ENCODE assay signal across 19 cellular contexts in the genomic region with DNA sequence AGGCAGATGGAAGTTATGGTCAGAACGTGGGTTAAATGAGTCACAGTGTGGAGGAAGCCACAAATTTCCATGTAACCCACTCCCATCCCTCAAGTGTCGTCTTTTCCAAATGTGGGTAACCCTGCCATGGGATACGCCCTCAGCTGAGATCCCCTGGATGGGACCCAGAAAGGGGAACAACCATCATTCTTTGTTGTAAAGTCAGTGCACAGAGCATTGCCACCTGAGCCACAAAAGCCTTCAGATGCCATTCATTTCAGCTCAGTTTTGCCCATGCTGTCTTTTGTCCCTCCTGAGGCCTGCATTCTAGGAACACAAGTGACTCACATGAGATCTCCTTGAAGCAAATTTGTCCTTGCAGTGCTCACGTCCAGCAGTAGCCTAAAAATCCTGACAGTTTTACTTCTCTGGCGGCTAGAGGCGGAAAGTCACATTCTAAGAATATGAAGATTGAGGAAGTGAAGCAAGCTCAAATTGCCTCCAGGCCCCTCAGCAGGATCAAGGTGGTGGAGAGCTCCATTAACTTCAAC. TPM values are rescaled to one million over a fixed set of nuclear protein-coding genes. Genes with fewer than 3 reads are reported as not detected.
DNase-seq lines count a peak whose midpoint lies in the region; ATAC-seq and TF ChIP-seq lines count a peak whose summit lies in the region.
"Had no signal": no experiment of that assay in that cellular context is flagged by ENCODE, and none has a peak within 500 bp of the region (broad histone marks: within the 10 kb centered on the region; RNA-seq: fewer than 3 reads in every experiment).

No MANE protein-coding gene starts in this region.

- 59% methylated on average over 6 of the region's 6 CpGs for WGBS in hepatocyte (ENCODE audit: low lambda C conversion rate, missing lambda C conversion rate)

- H3K27me3 ChIP-seq in BJ (ENCODE audit: control insufficient read depth, insufficient read depth, low read length) (no peaks in the 10 kb centered on the region; the same call in 1 of the 2 replicates), hepatocyte (no peaks in the 10 kb centered on the region)
- H3K27me3 ChIP-seq: brain microvascular endothelial cell, ovary, suprapubic skin had no signal

- H3K4me3 Mint-ChIP-seq in activated T-cell treated with anti-CD3 and anti-CD28 coated beads, Interleukin-2, amount 50 U/mL, for 24 hours = no peak overlapping the region

- H3K4me3 ChIP-seq in BJ (ENCODE audit: low read depth, low read length) = no peak overlapping the region
- no peak overlapping the region for H3K4me3 ChIP-seq in hepatocyte
- H3K4me3 ChIP-seq: K562, ovary, suprapubic skin had no signal

- POLR2A ChIA-PET in BJ (lab: Charles Lee) = interaction anchor here (0.7 kb wide), 1 partner anchor 184 kb away, joined by 3 read pairs; the partner anchor contains the start of gene DYNC2H1

- peak; percentile 44 for DNase-seq in BJ (ENCODE audit: low read depth)
- DNase-seq in HT1080 (ENCODE audit: low read depth) = peak; percentile 49
- peak; percentile 47 for DNase-seq in SKM-1 (lab: John Stamatoyannopoulos, UW; ENCODE audit: unreplicated experiment)
- DNase-seq in hepatocyte (ENCODE audit: low spot score) = no peak
- DNase-seq in DMS53 treated with DMSO at 0.1 percent for 48 hours (lab: John Stamatoyannopoulos, UW; ENCODE audit: unreplicated experiment) = no peak
- DNase-seq in DMS 273 (lab: John Stamatoyannopoulos, UW; ENCODE audit: unreplicated experiment) = no peak
- DNase-seq in activated T-cell treated with anti-CD3 and anti-CD28 coated beads, Interleukin-2, amount 50 U/mL, for 24 hours = no peak
- DNase-seq: activated CD8-positive, alpha-beta memory T cell treated with anti-CD3 and anti-CD28 coated beads for 24 hours; activated gamma-delta T cell treated with Interleukin-2 at 50 U/mL for 16 hours; brain microvascular endothelial cell; DMS 273 treated with DMSO at 0.1 percent for 48 hours; effector CD4-positive, alpha-beta T cell; NCI-H187 treated with DMSO at 0.1 percent for 48 hours; NCI-H526 treated with DMSO at 0.1 percent for 48 hours; ovary had no signal

- H3K9me3 Mint-ChIP-seq in activated T-cell treated with anti-CD3 and anti-CD28 coated beads, Interleukin-2, amount 50 U/mL, for 24 hours = no peaks in the 10 kb centered on the region

- no peak for ATAC-seq in GM18873 (IDR thresholded peaks at IDR 0.05; ENCODE audit: low FRiP score, unreplicated experiment)
- ATAC-seq: K562 had no signal

- H4K20me1 ChIP-seq in hepatocyte (ENCODE audit: insufficient read depth, poor library complexity, severe bottlenecking) = no peaks in the 10 kb centered on the region

- H3K27ac ChIP-seq in hepatocyte = peak overlapping the region; percentile 18
- H3K27ac ChIP-seq: brain microvascular endothelial cell, ovary, suprapubic skin had no signal

- no peaks in the 10 kb centered on the region for H3K9me3 ChIP-seq in hepatocyte (ENCODE audit: low read depth)
- H3K9me3 ChIP-seq: ovary, suprapubic skin had no signal

- H2AFZ ChIP-seq in hepatocyte = no peak overlapping the region

- H3K36me3 ChIP-seq in BJ (ENCODE audit: control insufficient read depth, insufficient read depth, low read length) (no peaks in the 10 kb centered on the region), hepatocyte (replicated peaks; ENCODE audit: insufficient read depth, low read depth) (no peaks in the 10 kb centered on the region)
- H3K36me3 ChIP-seq: brain microvascular endothelial cell, ovary, suprapubic skin had no signal

- CTCF ChIA-PET in BJ (lab: Yijun Ruan, JAX) = interaction anchor here (0.9 to 3.5 kb wide), 5 partner anchors 10 to 74 kb away, joined by 3 to 16 read pairs (median 7); no protein-coding TSS in a partner anchor

- no peak overlapping the region for H3K4me2 ChIP-seq in hepatocyte

- TF ChIP-seq CTCF in BJ (IDR thresholded peaks at IDR 0.05; ENCODE audit: insufficient read depth, low read depth, low read length) = no peak
- TF ChIP-seq CTCF in hepatocyte (IDR thresholded peaks at IDR 0.05; ENCODE audit: poor library complexity) = no peak

- H3K4me1 Mint-ChIP-seq in activated T-cell treated with anti-CD3 and anti-CD28 coated beads, Interleukin-2, amount 50 U/mL, for 24 hours (ENCODE audit: low read depth) = peaks cover 4% of the 10 kb centered on the region

- H3K27ac Mint-ChIP-seq in activated T-cell treated with anti-CD3 and anti-CD28 coated beads, Interleukin-2, amount 50 U/mL, for 24 hours = no peak overlapping the region

- H3K9me2 ChIP-seq in hepatocyte (replicated peaks; ENCODE audit: insufficient read depth) = no peaks in the 10 kb centered on the region

- H3K27me3 Mint-ChIP-seq in activated T-cell treated with anti-CD3 and anti-CD28 coated beads, Interleukin-2, amount 50 U/mL, for 24 hours = peaks cover 15% of the 10 kb centered on the region

- H3K36me3 Mint-ChIP-seq in activated T-cell treated with anti-CD3 and anti-CD28 coated beads, Interleukin-2, amount 50 U/mL, for 24 hours (ENCODE audit: low read depth) = no peaks in the 10 kb centered on the region

- H3K79me2 ChIP-seq in hepatocyte = no peaks in the 10 kb centered on the region

- peaks cover 15% of the 10 kb centered on the region for H3K4me1 ChIP-seq in hepatocyte (ENCODE audit: insufficient read depth)

RNA-seq across cellular contexts. Expression of gene MMP13, which starts 30.6 kb away (rescaled TPM):
- polyA plus RNA-seq in BJ (2011; rRNA removed) (0.06 TPM in 1 of 2 replicates, not detected in the other), hepatocyte (not detected in 2 replicates)
- polyA minus RNA-seq in BJ (2011; rRNA and poly(A)+ RNA removed) = not detected in 2 replicates
- total RNA-seq in HT1080 (2014; rRNA removed; shearing (Covaris generic)) = 0.47 and 0.63 TPM in 2 replicates
- 0.06 TPM in 1 of 2 replicates, not detected in the other for polyA plus RNA-seq in HT1080 (2015; cell fraction: cytosol; rRNA removed)
- polyA plus RNA-seq in HT1080 (2015; cell fraction: nucleus; rRNA removed) = 0.19 TPM in 1 of 2 replicates, not detected in the other
- 0.57 TPM in 1 of 2 replicates, not detected in the other for total RNA-seq in hepatocyte
- total RNA-seq: K562, ovary had no signal
- polyA plus RNA-seq: AG04450, K562, ovary had no signal

RNA-seq across cellular contexts. Expression of gene MMP12, which starts 50.1 kb away (rescaled TPM):
- polyA plus RNA-seq in BJ (2011; rRNA removed) (0.12 and 0.38 TPM in 2 replicates), hepatocyte (0.16 and 0.60 TPM in 2 replicates)
- polyA minus RNA-seq in BJ (2011; rRNA and poly(A)+ RNA removed) = not detected in 2 replicates
- not detected in 2 replicates for total RNA-seq in HT1080 (2014; rRNA removed; shearing (Covaris generic))
- polyA plus RNA-seq in HT1080 (2015; cell fraction: cytosol; rRNA removed) = not detected in 2 replicates
- 0.27 TPM in 1 of 2 replicates, not detected in the other for polyA plus RNA-seq in HT1080 (2015; cell fraction: nucleus; rRNA removed)
- 0.57 and 0.96 TPM in 2 replicates for total RNA-seq in hepatocyte
- total RNA-seq: K562, ovary, suprapubic skin had no signal
- polyA plus RNA-seq: AG04450, K562, ovary had no signal

Comparison
In these comparisons a context has a peak if more than half of its experiments do, and no peak if none do; other contexts are left out.
1. DNase-seq: peak in BJ (single experiment), HT1080 (single experiment) and SKM-1 (single experiment); none in hepatocyte (single experiment), DMS53 treated with DMSO at 0.1 percent for 48 hours (single experiment), DMS 273 (single experiment) and activated T-cell treated with anti-CD3 and anti-CD28 coated beads, Interleukin-2, amount 50 U/mL, for 24 hours (single experiment).